In genomic region chr17:40516581-40517285, GRCh38 we compare ENCODE assay signal across 9 cellular contexts. TPM values are rescaled to one million over a fixed set of nuclear protein-coding genes. Genes with fewer than 3 reads are reported as not detected.
DNase-seq lines count a peak whose midpoint lies in the region; ATAC-seq, FAIRE-seq and TF ChIP-seq lines count a peak whose summit lies in the region.
"Had no signal": no experiment of that assay in that cellular context is flagged by ENCODE, and none has a peak within 500 bp of the region (broad histone marks: within the 10 kb centered on the region; RNA-seq: fewer than 3 reads in every experiment).

No MANE protein-coding gene starts in this region.

- no peaks in the 10 kb centered on the region for H4K20me1 ChIP-seq in astrocyte (ENCODE audit: insufficient read depth, low read length)

- FAIRE-seq in astrocyte (lab: Jason Lieb, UNC): no peak
- no peak for FAIRE-seq in small intestine (lab: Jason Lieb, UNC)

- H3K27me3 Mint-ChIP-seq in astrocyte (ENCODE audit: low read depth, unreplicated experiment): peaks cover 12% of the 10 kb centered on the region

- H3K4me2 ChIP-seq in astrocyte (ENCODE audit: low read length): peak overlapping the region; percentile 27

- H3K27me3 ChIP-seq in astrocyte (ENCODE audit: insufficient read depth, low read length) (no peaks in the 10 kb centered on the region), small intestine (ENCODE audit: control insufficient read depth in 2 of 2, insufficient read depth in 2 of 2, low read length in 2 of 2) (no peaks in the 10 kb centered on the region)

- no peaks in the 10 kb centered on the region for H3K79me2 ChIP-seq in astrocyte (ENCODE audit: insufficient read depth, low read length)

- H3K9me3 ChIP-seq in astrocyte (ENCODE audit: insufficient read depth, low read depth, low read length) (no peaks in the 10 kb centered on the region), small intestine (ENCODE audit: control insufficient read depth, low read depth) (no peaks in the 10 kb centered on the region)

- WGBS in small intestine, 3 donors: 13 to 26% (median 13%) methylated on average over 3 of the region's 3 CpGs

- H3K27ac ChIP-seq in astrocyte (ENCODE audit: low read depth, low read length) (no peak overlapping the region), small intestine (ENCODE audit: low read depth in 1 of 2, low read length in 1 of 2) (peak overlapping the region in 1 of 2 donors; percentile 64)
- H3K27ac ChIP-seq: dorsolateral prefrontal cortex had no signal

- H3K4me1 ChIP-seq in astrocyte (ENCODE audit: insufficient read depth, low read length): peaks cover 43% of the 10 kb centered on the region
- H3K4me1 ChIP-seq in small intestine (ENCODE audit: control insufficient read depth in 2 of 2, insufficient read depth in 1 of 2, low read depth in 1 of 2, low read length in 1 of 2): peaks cover 3 to 6% of the 10 kb centered on the region in 2 donors

- H3K4me1 Mint-ChIP-seq in astrocyte (ENCODE audit: low read depth, unreplicated experiment): peaks cover 44% of the 10 kb centered on the region

- H3K9ac ChIP-seq in astrocyte (ENCODE audit: low read length): no peak overlapping the region

- peak overlapping the region; percentile 1 for H3K4me3 Mint-ChIP-seq in astrocyte (ENCODE audit: unreplicated experiment)

- no peak for TF ChIP-seq CTCF in astrocyte (IDR thresholded peaks at IDR 0.05; ENCODE audit: insufficient read depth, low read depth, low read length)

- H3K36me3 Mint-ChIP-seq in astrocyte (ENCODE audit: low read depth, unreplicated experiment): no peaks in the 10 kb centered on the region

- DNase-seq in COLO829 (ENCODE audit: low spot score) (peak; percentile 56), SW480 (ENCODE audit: low spot score) (peak; percentile 93), astrocyte (ENCODE audit: low read depth) (peak; percentile 58), small intestine (peak; percentile 75), iPS-NIHi11 (ENCODE audit: low spot score) (no peak), head of caudate nucleus (no peak), NCI-H2029 (lab: John Stamatoyannopoulos, UW) (no peak)

- H3K4me3 ChIP-seq in astrocyte (ENCODE audit: insufficient read depth, low read depth, low read length) (no peak overlapping the region), small intestine (ENCODE audit: low read depth in 1 of 2, low read length in 2 of 2) (no peak overlapping the region)
- H3K4me3 ChIP-seq: dorsolateral prefrontal cortex had no signal

- H3K27ac Mint-ChIP-seq in astrocyte (ENCODE audit: unreplicated experiment): peak overlapping the region; percentile 62

- H2AFZ ChIP-seq in astrocyte (ENCODE audit: low read depth, low read length): no peak overlapping the region

- H3K36me3 ChIP-seq in astrocyte (ENCODE audit: insufficient read depth, low read length) (no peaks in the 10 kb centered on the region), small intestine (ENCODE audit: control insufficient read depth in 2 of 2, insufficient read depth in 2 of 2, low read length in 2 of 2) (no peaks in the 10 kb centered on the region)

- intact Hi-C loops in head of caudate nucleus (cut with DNase I): no loop called here

- ATAC-seq in HG03135 (IDR thresholded peaks at IDR 0.05; ENCODE audit: unreplicated experiment): peak; percentile 75

- peaks cover 2% of the 10 kb centered on the region for H3K9me3 Mint-ChIP-seq in astrocyte (ENCODE audit: unreplicated experiment)

RNA-seq across cellular contexts. Expression of gene TNS4, which starts 15.3 kb away (rescaled TPM):
- not detected in 2 replicates for total RNA-seq in astrocyte
- polyA plus RNA-seq in small intestine: 1 to 10 TPM in 1 of 3 donors, not detected in 2; 3.0 TPM
- total RNA-seq: dorsolateral prefrontal cortex had no signal

RNA-seq across cellular contexts. Expression of gene CCR7, which starts 48.5 kb away (rescaled TPM):
- total RNA-seq in astrocyte: not detected in 2 replicates
- 1 to 10 TPM in 1 of 3 donors, not detected in 2; 1.7 TPM for polyA plus RNA-seq in small intestine

Comparison
In these comparisons a context has a peak if more than half of its experiments do, and no peak if none do; other contexts are left out.
1. DNase-seq: peak in COLO829 (single experiment), SW480 (single experiment), astrocyte (single experiment) and small intestine (single experiment); none in iPS-NIHi11 (single experiment), head of caudate nucleus (0 of 42) and NCI-H2029 (single experiment).